13 cellular contexts compared by ENCODE assay signal in genomic region chr6:106745824-106746610, GRCh38.
A peak's percentile ranks its signal among the peaks of the same experiment; 100 is the strongest.
DNase-seq lines count a peak whose midpoint lies in the region; ATAC-seq and TF ChIP-seq lines count a peak whose summit lies in the region.
"Had no signal": no experiment of that assay in that cellular context is flagged by ENCODE, and none has a peak within 500 bp of the region (broad histone marks: within the 10 kb centered on the region; RNA-seq: fewer than 3 reads in every experiment).

No MANE protein-coding gene starts in this region.

- H3K27me3 Mint-ChIP-seq in activated CD8-positive, alpha-beta T cell treated with anti-CD3 and anti-CD28 coated beads, Interleukin-2, amount 10 ng/mL, durations not matched to agents 7 days and 5 days (ENCODE audit: low read depth), result peaks cover 21% of the 10 kb centered on the region

- H3K27ac ChIP-seq in PC-9, result peak overlapping the region; percentile 98
- H3K27ac ChIP-seq: gastrocnemius medialis had no signal

- no peaks in the 10 kb centered on the region for H3K4me1 Mint-ChIP-seq in activated CD8-positive, alpha-beta T cell treated with anti-CD3 and anti-CD28 coated beads, Interleukin-2, amount 10 ng/mL, durations not matched to agents 7 days and 5 days (ENCODE audit: low read depth)

- H3K79me2 ChIP-seq in PC-9 (ENCODE audit: low read depth), result no peaks in the 10 kb centered on the region

- H3K36me3 Mint-ChIP-seq in activated CD8-positive, alpha-beta T cell treated with anti-CD3 and anti-CD28 coated beads, Interleukin-2, amount 10 ng/mL, durations not matched to agents 7 days and 5 days (ENCODE audit: low read depth), result no peaks in the 10 kb centered on the region

- CTCF ChIA-PET in PC-9 (lab: Charles Lee), result no interaction called here
- CTCF ChIA-PET in activated CD8-positive, alpha-beta T cell treated with anti-CD3 and anti-CD28 coated beads, Interleukin-2, amount 10 ng/mL, durations not matched to agents 7 days and 5 days (lab: Charles Lee), result no interaction called here

- H3K27me3 ChIP-seq in PC-9 (ENCODE audit: insufficient read depth, low read depth) (no peaks in the 10 kb centered on the region), H7 (ENCODE audit: control insufficient read depth, insufficient read depth, low read length) (no peaks in the 10 kb centered on the region)
- H3K27me3 ChIP-seq: BE2C, gastrocnemius medialis had no signal

- H4K20me1 ChIP-seq in PC-9 (ENCODE audit: insufficient read depth), result no peaks in the 10 kb centered on the region

- H3K9me2 ChIP-seq in PC-9 (ENCODE audit: insufficient read depth), result no peaks in the 10 kb centered on the region

- H3K4me1 ChIP-seq in PC-9 (replicated peaks; ENCODE audit: insufficient read depth), result peaks cover 56% of the 10 kb centered on the region
- H3K4me1 ChIP-seq: BE2C, gastrocnemius medialis had no signal

- H3K4me2 ChIP-seq in PC-9, result peak overlapping the region; percentile 69

- H3K4me3 ChIP-seq in PC-9 (peak overlapping the region; percentile 7; the same call in 1 of the 2 replicates), H7 (ENCODE audit: insufficient read depth, low read depth, low read length) (no peak overlapping the region)
- H3K4me3 ChIP-seq: gastrocnemius medialis had no signal

- H3K27ac Mint-ChIP-seq in activated CD8-positive, alpha-beta T cell treated with anti-CD3 and anti-CD28 coated beads, Interleukin-2, amount 10 ng/mL, durations not matched to agents 7 days and 5 days, result no peak overlapping the region
- H3K27ac Mint-ChIP-seq: dendritic cell treated with granulocyte-macrophage colony-stimulating factor and Interleukin-4, amounts not matched to agents 40 ng/mL and 50 ng/mL, for 4 days had no signal

- peaks cover 52% of the 10 kb centered on the region for H3F3A ChIP-seq in PC-9 (ENCODE audit: insufficient read depth, low read depth)

- POLR2A ChIA-PET in PC-9 (lab: Charles Lee; ENCODE audit: unreplicated experiment), result interaction anchor here (0.7 to 1.0 kb wide), 2 partner anchors 51 to 53 kb away, joined by 4 to 11 read pairs; no protein-coding TSS in a partner anchor
- POLR2A ChIA-PET in activated CD8-positive, alpha-beta T cell treated with anti-CD3 and anti-CD28 coated beads, Interleukin-2, amount 10 ng/mL, durations not matched to agents 7 days and 5 days (lab: Charles Lee), result no interaction called here

- no peak overlapping the region for H2AFZ ChIP-seq in PC-9

- no peak for ATAC-seq in activated CD8-positive, alpha-beta T cell treated with anti-CD3 and anti-CD28 coated beads, Interleukin-2, amount 10 ng/mL, durations not matched to agents 7 days and 5 days
- ATAC-seq in HG02798 (IDR thresholded peaks at IDR 0.05; ENCODE audit: poor library complexity, unreplicated experiment), result no peak
- ATAC-seq: gastrocnemius medialis had no signal

- no peak overlapping the region for H3K4me3 Mint-ChIP-seq in activated CD8-positive, alpha-beta T cell treated with anti-CD3 and anti-CD28 coated beads, Interleukin-2, amount 10 ng/mL, durations not matched to agents 7 days and 5 days
- H3K4me3 Mint-ChIP-seq: dendritic cell treated with granulocyte-macrophage colony-stimulating factor and Interleukin-4, amounts not matched to agents 40 ng/mL and 50 ng/mL, for 4 days had no signal

- TSS peak; percentile 65 for BruUV-seq in PC-9 (replicated peaks; lab: Mats Ljungman, UMichigan)

- intact Hi-C loops in PC-9 (cut with micrococcal nuclease; ENCODE audit: unreplicated experiment), result loop anchor here (1.0 kb wide), 3 partner anchors 53 to 229 kb away; no protein-coding TSS in a partner anchor

- DNase-seq in COLO668 (lab: John Stamatoyannopoulos, UW; ENCODE audit: unreplicated experiment) (peak; percentile 50), LHCN-M2 (ENCODE audit: low read depth) (peak; percentile 90), PC-9 (peak; percentile 65 to 98), iris pigment epithelial cell (ENCODE audit: low read depth) (peak; percentile 1), H7 (no peak)
- no peak for DNase-seq in activated CD8-positive, alpha-beta T cell treated with anti-CD3 and anti-CD28 coated beads, Interleukin-2, amount 10 ng/mL, durations not matched to agents 7 days and 5 days
- no peak for DNase-seq in stimulated activated CD4-positive, alpha-beta T cell treated with anti-CD3 and anti-CD28 coated beads, Interleukin-1b, Interleukin-23, amount 100 ng/mL, for 48 hours
- DNase-seq: BE2C; gastrocnemius medialis; KBM-7; stimulated activated CD8-positive, alpha-beta memory T cell treated with anti-CD3 and anti-CD28 coated beads, Interleukin-4, amount 100 ng/mL, for 48 hours had no signal

- no peaks in the 10 kb centered on the region for H3K9me3 Mint-ChIP-seq in activated CD8-positive, alpha-beta T cell treated with anti-CD3 and anti-CD28 coated beads, Interleukin-2, amount 10 ng/mL, durations not matched to agents 7 days and 5 days (ENCODE audit: insufficient read depth)
- H3K9me3 Mint-ChIP-seq: dendritic cell treated with granulocyte-macrophage colony-stimulating factor and Interleukin-4, amounts not matched to agents 40 ng/mL and 50 ng/mL, for 4 days had no signal

- no peaks in the 10 kb centered on the region for H3K36me3 ChIP-seq in PC-9 (ENCODE audit: low read depth)
- H3K36me3 ChIP-seq in H7 (replicated peaks; ENCODE audit: control insufficient read depth, insufficient read depth, low read length), result no peaks in the 10 kb centered on the region
- H3K36me3 ChIP-seq: BE2C, gastrocnemius medialis had no signal

- TF ChIP-seq CTCF in PC-9 (conservative IDR thresholded peaks at IDR 0.05), result no peak

- no peaks in the 10 kb centered on the region for H3K9me3 ChIP-seq in PC-9 (ENCODE audit: insufficient read depth, low read depth)
- H3K9me3 ChIP-seq: BE2C, gastrocnemius medialis had no signal

Comparison
In these comparisons a context has a peak if more than half of its experiments do, and no peak if none do; other contexts are left out.
1. DNase-seq: peak in COLO668 (single experiment), LHCN-M2 (single experiment), PC-9 (2 of 2) and iris pigment epithelial cell (single experiment); none in activated CD8-positive, alpha-beta T cell treated with anti-CD3 and anti-CD28 coated beads, Interleukin-2, amount 10 ng/mL, durations not matched to agents 7 days and 5 days (single experiment), stimulated activated CD4-positive, alpha-beta T cell treated with anti-CD3 and anti-CD28 coated beads, Interleukin-1b, Interleukin-23, amount 100 ng/mL, for 48 hours (single experiment) and H7 (single experiment).